Comparison of ENCODE assay signal across 23 cellular contexts in genomic region chr12:120346681-120347080, GRCh38. TPM values are rescaled to one million over a fixed set of nuclear protein-coding genes. Genes with fewer than 3 reads are reported as not detected.
DNase-seq lines count a peak whose midpoint lies in the region; ATAC-seq, FAIRE-seq and TF ChIP-seq lines count a peak whose summit lies in the region.
"Had no signal": no experiment of that assay in that cellular context is flagged by ENCODE, and none has a peak within 500 bp of the region (broad histone marks: within the 10 kb centered on the region; RNA-seq: fewer than 3 reads in every experiment).

No MANE protein-coding gene starts in this region.

- WGBS in H1 (ENCODE audit: extremely low coverage in 1 of 2, insufficient coverage in 1 of 2, insufficient read length in 1 of 2, insufficient replicate concordance in 2 of 2, low coverage in 1 of 2, low lambda C conversion rate in 2 of 2, missing lambda C conversion rate in 1 of 2), 2 experiments, result 86% methylated on average over 1 of the region's 7 CpGs; no CpG with 5 or more reads in 1 of the 2 experiments
- WGBS in heart left ventricle, 4 donors, result 90 to 95% (median 92%) methylated on average over 7 of the region's 7 CpGs

- ATAC-seq in heart left ventricle, result no peak
- ATAC-seq: activated naive CD4-positive, alpha-beta T cell treated with anti-CD3 and anti-CD28 coated beads, Interleukin-2, amount 50 U/mL, for 72 hours had no signal

- no peak overlapping the region for H4K5ac ChIP-seq in H1 (ENCODE audit: insufficient read length, low read depth, low read length)

- H2BK15ac ChIP-seq in H1 (ENCODE audit: low read length), result no peak overlapping the region

- H3K9me3 Mint-ChIP-seq in progenitor cell of endocrine pancreas (ENCODE audit: low read depth), result no peaks in the 10 kb centered on the region
- H3K9me3 Mint-ChIP-seq in activated CD4-positive, alpha-beta memory T cell treated with anti-CD3 and anti-CD28 coated beads for 36 hours, result no peaks in the 10 kb centered on the region
- H3K9me3 Mint-ChIP-seq: activated naive CD4-positive, alpha-beta T cell treated with anti-CD3 and anti-CD28 coated beads, Interleukin-2, amount 50 U/mL, for 72 hours; memory B cell; nephron had no signal

- H4K20me1 ChIP-seq in H1 (replicated peaks in 1 of 2; ENCODE audit: control insufficient read depth in 1 of 2, insufficient read depth in 2 of 2, low read length in 2 of 2), result peaks cover 0 to 4% of the 10 kb centered on the region in 2 experiments

- no peak for TF ChIP-seq RAD21 in H1 (IDR thresholded peaks at IDR 0.05 in 1 of 2, conservative IDR thresholded peaks at IDR 0.05 in 1 of 2; ENCODE audit: low read depth in 2 of 2, low read length in 2 of 2)

- no peak for TF ChIP-seq POLR2A in H1 (IDR thresholded peaks at IDR 0.05; ENCODE audit: control extremely low read depth in 1 of 2, low read depth in 2 of 2, low read length in 2 of 2)
- no peak for TF ChIP-seq POLR2A in heart left ventricle (IDR thresholded peaks at IDR 0.05)

- H3K9ac ChIP-seq in H1 (replicated peaks in 1 of 4; ENCODE audit: extremely low read depth in 1 of 4, low read depth in 3 of 4, low read length in 3 of 4), result no peak overlapping the region
- H3K9ac ChIP-seq: KMS-11 had no signal

- POLR2A ChIA-PET in H1 (lab: Charles Lee; ENCODE audit: partially characterized antibody), result interaction anchor here (0.6 to 1.5 kb wide), 3 partner anchors 10 to 121 kb away, joined by 3 to 6 read pairs (median 3); partner anchors contain the start of gene RNU4-1
- POLR2A ChIA-PET in activated CD4-positive, alpha-beta memory T cell treated with anti-CD3 and anti-CD28 coated beads for 36 hours (lab: Charles Lee), result no interaction called here

- no peak overlapping the region for H4K8ac ChIP-seq in H1 (ENCODE audit: extremely low read depth, insufficient read depth, low read length)

- H2BK5ac ChIP-seq in H1 (ENCODE audit: low read depth, low read length), result no peak overlapping the region

- peaks cover 17% of the 10 kb centered on the region for H3K36me3 Mint-ChIP-seq in progenitor cell of endocrine pancreas (ENCODE audit: insufficient read depth)
- no peaks in the 10 kb centered on the region for H3K36me3 Mint-ChIP-seq in activated CD4-positive, alpha-beta memory T cell treated with anti-CD3 and anti-CD28 coated beads for 36 hours
- H3K36me3 Mint-ChIP-seq: activated naive CD4-positive, alpha-beta T cell treated with anti-CD3 and anti-CD28 coated beads, Interleukin-2, amount 50 U/mL, for 72 hours; memory B cell had no signal

- H3K27ac ChIP-seq in H1 (ENCODE audit: low read depth, low read length) (no peak overlapping the region), heart left ventricle (no peak overlapping the region)
- H3K27ac ChIP-seq: ascending aorta, esophagus muscularis mucosa, KMS-11, prostate gland, SK-N-MC had no signal

- no peak overlapping the region for H3K4me2 ChIP-seq in H1 (ENCODE audit: insufficient read depth in 1 of 2, low read depth in 2 of 2, low read length in 2 of 2)
- H3K4me2 ChIP-seq: KMS-11 had no signal

- no peak for TF ChIP-seq EP300 in H1 (IDR thresholded peaks at IDR 0.05; ENCODE audit: borderline replicate concordance in 1 of 2, low read depth in 2 of 2, low read length in 2 of 2)

- H2BK120ac ChIP-seq in H1 (replicated peaks; ENCODE audit: low read depth, low read length), result no peak overlapping the region

- H3K36me3 ChIP-seq in H1 (ENCODE audit: control insufficient read depth in 2 of 4, insufficient read depth in 4 of 4, low read length in 3 of 4) (peaks cover 9 to 54% (median 31%) of the 10 kb centered on the region in 4 experiments; a peak in 7 of 8 replicates), heart left ventricle (peaks cover 0 to 8% (median 0%) of the 10 kb centered on the region in 9 donors)
- H3K36me3 ChIP-seq: ascending aorta, prostate gland had no signal

- peaks cover 0 to 8% (median 4%) of the 10 kb centered on the region in 4 experiments; a peak in 5 of 7 replicates for H3K4me1 ChIP-seq in H1 (replicated peaks in 1 of 4; ENCODE audit: control insufficient read depth in 3 of 4, insufficient read depth in 4 of 4, low read length in 3 of 4)
- H3K4me1 ChIP-seq in heart left ventricle, result no peaks in the 10 kb centered on the region
- H3K4me1 ChIP-seq: prostate gland had no signal

- intact Hi-C loops in heart left ventricle (cut with DNase I), result no loop called here
- intact Hi-C loops in activated CD4-positive, alpha-beta memory T cell treated with anti-CD3 and anti-CD28 coated beads for 36 hours (cut with micrococcal nuclease), result no loop called here

- TF ChIP-seq CTCF in GM12873 (IDR thresholded peaks at IDR 0.05; ENCODE audit: insufficient read depth, low read depth, low read length, missing control alignments), result peak; percentile 19
- peak in 2 of 3 experiments; percentile 25 to 38; a peak in 2 of 4 replicates for TF ChIP-seq CTCF in H1 (IDR thresholded peaks at IDR 0.05; ENCODE audit: control extremely low read depth in 1 of 3, insufficient read depth in 1 of 3, low read depth in 1 of 3, low read length in 3 of 3)
- peak; percentile 36 for TF ChIP-seq CTCF in progenitor cell of endocrine pancreas (IDR thresholded peaks at IDR 0.05; ENCODE audit: unreplicated experiment)
- no peak for TF ChIP-seq CTCF in heart left ventricle (IDR thresholded peaks at IDR 0.05)

- H4K91ac ChIP-seq in H1 (replicated peaks; ENCODE audit: insufficient read length, low read length), result no peak overlapping the region

- no peak overlapping the region for H2BK12ac ChIP-seq in H1 (ENCODE audit: low read depth, low read length)

- no peak for FAIRE-seq in H1 (lab: Jason Lieb, UNC)
- FAIRE-seq: RCC 7860 had no signal

- CTCF ChIA-PET in H1 (lab: Charles Lee; ENCODE audit: partially characterized antibody), result interaction anchor here (0.7 to 8.5 kb wide), 9 partner anchors 10 to 117 kb away, joined by 3 to 66 read pairs (median 4); no protein-coding TSS in a partner anchor
- CTCF ChIA-PET in activated CD4-positive, alpha-beta memory T cell treated with anti-CD3 and anti-CD28 coated beads for 36 hours (lab: Charles Lee), result interaction anchor here (0.6 to 1.2 kb wide), 4 partner anchors 33 to 1917 kb away, joined by 4 to 6 read pairs (median 5); no protein-coding TSS in a partner anchor

- H2AFZ ChIP-seq in H1 (ENCODE audit: low read length), result no peak overlapping the region

- H3K27me3 Mint-ChIP-seq in progenitor cell of endocrine pancreas, result no peaks in the 10 kb centered on the region
- H3K27me3 Mint-ChIP-seq in activated CD4-positive, alpha-beta memory T cell treated with anti-CD3 and anti-CD28 coated beads for 36 hours, result no peaks in the 10 kb centered on the region

- peak overlapping the region; percentile 82 for H3K27ac Mint-ChIP-seq in progenitor cell of endocrine pancreas
- no peak overlapping the region for H3K27ac Mint-ChIP-seq in activated CD4-positive, alpha-beta memory T cell treated with anti-CD3 and anti-CD28 coated beads for 36 hours
- H3K27ac Mint-ChIP-seq: memory B cell, nephron had no signal

- H3K56ac ChIP-seq in H1 (replicated peaks; ENCODE audit: insufficient read length, low read depth, low read length), result no peak overlapping the region

- H3K23me2 ChIP-seq in H1 (ENCODE audit: low read depth, low read length), result no peaks in the 10 kb centered on the region

- H3K18ac ChIP-seq in H1 (ENCODE audit: extremely low read depth, low read length), result no peak overlapping the region

- H3K9me3 ChIP-seq in H1 (ENCODE audit: insufficient read depth in 2 of 2, low read depth in 1 of 2, low read length in 1 of 2) (no peaks in the 10 kb centered on the region), heart left ventricle (no peaks in the 10 kb centered on the region)
- H3K9me3 ChIP-seq: ascending aorta, esophagus muscularis mucosa, prostate gland had no signal

- H3K79me1 ChIP-seq in H1 (ENCODE audit: low read depth, low read length), result no peaks in the 10 kb centered on the region

- no peak overlapping the region for H2AK5ac ChIP-seq in H1 (ENCODE audit: low read depth, low read length)

- H3K4me3 ChIP-seq in H1 (ENCODE audit: extremely low read depth in 1 of 4, insufficient read depth in 2 of 4, low read depth in 3 of 4, low read length in 4 of 4), result no peak overlapping the region
- H3K4me3 ChIP-seq in heart left ventricle, result no peak overlapping the region
- H3K4me3 ChIP-seq: ascending aorta, esophagus muscularis mucosa, prostate gland, SK-N-MC had no signal

- H3K27me3 ChIP-seq in H1 (replicated peaks in 1 of 4; ENCODE audit: control insufficient read depth in 3 of 4, extremely low read depth in 1 of 4, insufficient read depth in 3 of 4, low read length in 3 of 4) (no peaks in the 10 kb centered on the region), heart left ventricle (no peaks in the 10 kb centered on the region)
- H3K27me3 ChIP-seq: ascending aorta had no signal

- H3K23ac ChIP-seq in H1 (ENCODE audit: insufficient read length), result no peak overlapping the region

- H3K4me1 Mint-ChIP-seq in progenitor cell of endocrine pancreas (ENCODE audit: low read depth), result no peaks in the 10 kb centered on the region
- H3K4me1 Mint-ChIP-seq in activated CD4-positive, alpha-beta memory T cell treated with anti-CD3 and anti-CD28 coated beads for 36 hours (ENCODE audit: low read depth), result no peaks in the 10 kb centered on the region
- H3K4me1 Mint-ChIP-seq: memory B cell, nephron had no signal

- peak; percentile 45 for DNase-seq in NAMALWA (ENCODE audit: low spot score)
- no peak for DNase-seq in H1 (ENCODE audit: low read depth in 1 of 2, low spot score in 2 of 2)
- DNase-seq in progenitor cell of endocrine pancreas (ENCODE audit: low spot score, unreplicated experiment), result no peak
- no peak for DNase-seq in heart left ventricle
- DNase-seq in NCI-H2029 (lab: John Stamatoyannopoulos, UW), result no peak
- DNase-seq in activated CD4-positive, alpha-beta memory T cell treated with anti-CD3 and anti-CD28 coated beads for 36 hours, result no peak
- DNase-seq: activated CD4-positive, CD25-positive, alpha-beta regulatory T cell; effector CD4-positive, alpha-beta T cell; NCI-H187 treated with DMSO at 0.1 percent for 48 hours; stimulated activated CD4-positive, alpha-beta T cell treated with anti-CD3 and anti-CD28 coated beads, Interleukin-2, amount 100 ng/mL, for 24 hours; stimulated activated naive CD4-positive, alpha-beta T cell had no signal

- no peak overlapping the region for H3K4ac ChIP-seq in H1 (replicated peaks; ENCODE audit: insufficient read length, low read depth, low read length)

- no peak overlapping the region for H2BK20ac ChIP-seq in H1 (ENCODE audit: low read length)

- no peaks in the 10 kb centered on the region for H3K79me2 ChIP-seq in H1 (ENCODE audit: control insufficient read depth in 1 of 2, insufficient read depth in 2 of 2, low read length in 2 of 2)

- H3K14ac ChIP-seq in H1 (ENCODE audit: insufficient read length), result no peak overlapping the region

- no peak overlapping the region for H3K4me3 Mint-ChIP-seq in progenitor cell of endocrine pancreas (ENCODE audit: low read depth)
- H3K4me3 Mint-ChIP-seq in activated CD4-positive, alpha-beta memory T cell treated with anti-CD3 and anti-CD28 coated beads for 36 hours, result no peak overlapping the region
- H3K4me3 Mint-ChIP-seq: memory B cell, nephron had no signal

RNA-seq across cellular contexts. Expression of gene PLA2G1B, which starts 19.1 kb away (rescaled TPM):
- not detected in 2 replicates for total RNA-seq in H1 (2021; fragmentation: NEBNext Ultra II Directional; extraction: Animal tissue kit (Norgen Biotek cat#: 25700))
- 0.19 TPM in 1 of 2 replicates, not detected in the other for polyA plus RNA-seq in H1 (2011; rRNA removed)
- not detected for polyA plus RNA-seq in H1 (2011; cell fraction: cytosol; rRNA removed)
- polyA plus RNA-seq in H1 (2011; cell fraction: nucleus; rRNA removed), result not detected
- not detected in 4 replicates for polyA plus RNA-seq in H1 (2012, experiment 1 of 2)
- polyA plus RNA-seq in H1 (2012, experiment 2 of 2), result not detected
- polyA plus RNA-seq in H1 (2013, experiment 1 of 2), result not detected
- not detected for polyA plus RNA-seq in H1 (2013, experiment 2 of 2)
- polyA minus RNA-seq in H1 (2011; rRNA and poly(A)+ RNA removed), result not detected in 2 replicates
- not detected for polyA minus RNA-seq in H1 (2011; cell fraction: cytosol; rRNA and poly(A)+ RNA removed)
- polyA minus RNA-seq in H1 (2011; cell fraction: nucleus; rRNA and poly(A)+ RNA removed), result not detected
- total RNA-seq in progenitor cell of endocrine pancreas, result 0.60 TPM in 1 of 2 replicates, not detected in the other
- 1 to 10 TPM in 3 of 9 donors, under 1 TPM in 1, not detected in 5; 0.93 to 2.0 (median 1.5) TPM for total RNA-seq in heart left ventricle
- not detected for polyA plus RNA-seq in heart left ventricle
- not detected for total RNA-seq in activated CD4-positive, alpha-beta memory T cell treated with anti-CD3 and anti-CD28 coated beads for 36 hours
- total RNA-seq: activated naive CD4-positive, alpha-beta T cell treated with anti-CD3 and anti-CD28 coated beads, Interleukin-2, amount 50 U/mL, for 72 hours; ascending aorta; esophagus muscularis mucosa; prostate gland; skeletal muscle tissue had no signal

RNA-seq across cellular contexts. Expression of gene MSI1, which starts 22.3 kb away (rescaled TPM):
- 51.9 and 53.1 TPM in 2 replicates for total RNA-seq in H1 (2021; fragmentation: NEBNext Ultra II Directional; extraction: Animal tissue kit (Norgen Biotek cat#: 25700))
- polyA plus RNA-seq in H1 (2011; rRNA removed) (13.5 and 19.2 TPM in 2 replicates), heart left ventricle (1 to 10 TPM; 2.1 to 2.4 TPM)
- 16.5 TPM for polyA plus RNA-seq in H1 (2011; cell fraction: cytosol; rRNA removed)
- polyA plus RNA-seq in H1 (2011; cell fraction: nucleus; rRNA removed), result 52.5 TPM
- polyA plus RNA-seq in H1 (2012, experiment 1 of 2), result 40.8 to 47.7 TPM (median 43.9 TPM) in 4 replicates
- 28.7 TPM for polyA plus RNA-seq in H1 (2012, experiment 2 of 2)
- polyA plus RNA-seq in H1 (2013, experiment 1 of 2), result 16.6 TPM
- 16.5 TPM for polyA plus RNA-seq in H1 (2013, experiment 2 of 2)
- 11.5 and 11.6 TPM in 2 replicates for polyA minus RNA-seq in H1 (2011; rRNA and poly(A)+ RNA removed)
- polyA minus RNA-seq in H1 (2011; cell fraction: cytosol; rRNA and poly(A)+ RNA removed), result 26.4 TPM
- polyA minus RNA-seq in H1 (2011; cell fraction: nucleus; rRNA and poly(A)+ RNA removed), result 9.0 TPM
- total RNA-seq in progenitor cell of endocrine pancreas (122 and 127 TPM in 2 replicates), heart left ventricle (1 to 10 TPM; 3.5 to 8.7 (median 5.6) TPM)
- total RNA-seq in activated CD4-positive, alpha-beta memory T cell treated with anti-CD3 and anti-CD28 coated beads for 36 hours, result 1 to 10 TPM; 1.5 to 2.7 TPM

RNA-seq across cellular contexts. Expression of gene SIRT4, which starts 44.6 kb away (rescaled TPM):
- total RNA-seq in H1 (2021; fragmentation: NEBNext Ultra II Directional; extraction: Animal tissue kit (Norgen Biotek cat#: 25700)), result 2.3 and 4.1 TPM in 2 replicates
- 2.7 and 3.8 TPM in 2 replicates for polyA plus RNA-seq in H1 (2011; rRNA removed)
- 4.1 TPM for polyA plus RNA-seq in H1 (2011; cell fraction: cytosol; rRNA removed)
- 3.0 TPM for polyA plus RNA-seq in H1 (2011; cell fraction: nucleus; rRNA removed)
- polyA plus RNA-seq in H1 (2012, experiment 1 of 2), result 2.8 to 5.4 TPM (median 4.4 TPM) in 4 replicates
- 3.1 TPM for polyA plus RNA-seq in H1 (2012, experiment 2 of 2)
- 1.4 TPM for polyA plus RNA-seq in H1 (2013, experiment 1 of 2)
- 2.1 TPM for polyA plus RNA-seq in H1 (2013, experiment 2 of 2)
- polyA minus RNA-seq in H1 (2011; rRNA and poly(A)+ RNA removed), result 2.5 and 3.1 TPM in 2 replicates
- 1.9 TPM for polyA minus RNA-seq in H1 (2011; cell fraction: cytosol; rRNA and poly(A)+ RNA removed)
- polyA minus RNA-seq in H1 (2011; cell fraction: nucleus; rRNA and poly(A)+ RNA removed), result 1.4 TPM
- total RNA-seq in progenitor cell of endocrine pancreas, result 4.5 and 4.9 TPM in 2 replicates
- total RNA-seq in heart left ventricle, result 10 to 100 TPM in 1 of 9 donors, 1 to 10 TPM in 8; 3.2 to 10.6 (median 4.7) TPM
- polyA plus RNA-seq in heart left ventricle, result 1 to 10 TPM; 3.0 to 7.4 TPM
- total RNA-seq in activated CD4-positive, alpha-beta memory T cell treated with anti-CD3 and anti-CD28 coated beads for 36 hours, result 1 to 10 TPM; 1.8 to 2.0 TPM
- total RNA-seq: ascending aorta had no signal

RNA-seq across cellular contexts. Expression of gene RNU4-1, which starts 53.6 kb away (rescaled TPM):
- total RNA-seq in H1 (2021; fragmentation: NEBNext Ultra II Directional; extraction: Animal tissue kit (Norgen Biotek cat#: 25700)), result 1,424 and 1,786 TPM in 2 replicates
- polyA plus RNA-seq in H1 (2011; rRNA removed) (under 0.01 TPM in 2 replicates), heart left ventricle (not detected)
- under 0.01 TPM for polyA plus RNA-seq in H1 (2011; cell fraction: cytosol; rRNA removed)
- polyA plus RNA-seq in H1 (2011; cell fraction: nucleus; rRNA removed), result under 0.01 TPM
- 269 to 479 TPM in 2 of 4 replicates, not detected in the others for polyA plus RNA-seq in H1 (2012, experiment 1 of 2)
- polyA plus RNA-seq in H1 (2012, experiment 2 of 2), result not detected
- not detected for polyA plus RNA-seq in H1 (2013, experiment 1 of 2)
- polyA plus RNA-seq in H1 (2013, experiment 2 of 2), result not detected
- 17,972 and 34,273 TPM in 2 replicates for polyA minus RNA-seq in H1 (2011; rRNA and poly(A)+ RNA removed)
- polyA minus RNA-seq in H1 (2011; cell fraction: cytosol; rRNA and poly(A)+ RNA removed), result 67,273 TPM
- polyA minus RNA-seq in H1 (2011; cell fraction: nucleus; rRNA and poly(A)+ RNA removed), result under 0.01 TPM
- total RNA-seq in progenitor cell of endocrine pancreas (6,474 and 7,038 TPM in 2 replicates), heart left ventricle (1,000 to 10,000 TPM in 4 of 9 donors, 100 to 1,000 TPM in 3, not detected in 2; 376 to 4,299 (median 1,541) TPM)
- 1,000 to 10,000 TPM; 1,180 to 1,201 TPM for total RNA-seq in activated CD4-positive, alpha-beta memory T cell treated with anti-CD3 and anti-CD28 coated beads for 36 hours
- total RNA-seq: ascending aorta had no signal
- polyA plus RNA-seq: thymus had no signal

RNA-seq across cellular contexts. Expression of gene RNU4-2, which starts 55.0 kb away (rescaled TPM):
- 1,112 and 1,388 TPM in 2 replicates for total RNA-seq in H1 (2021; fragmentation: NEBNext Ultra II Directional; extraction: Animal tissue kit (Norgen Biotek cat#: 25700))
- under 0.01 TPM in 2 replicates for polyA plus RNA-seq in H1 (2011; rRNA removed)
- under 0.01 TPM for polyA plus RNA-seq in H1 (2011; cell fraction: cytosol; rRNA removed)
- polyA plus RNA-seq in H1 (2011; cell fraction: nucleus; rRNA removed), result under 0.01 TPM
- 129 to 168 TPM in 2 of 4 replicates, not detected in the others for polyA plus RNA-seq in H1 (2012, experiment 1 of 2)
- not detected for polyA plus RNA-seq in H1 (2012, experiment 2 of 2)
- not detected for polyA plus RNA-seq in H1 (2013, experiment 1 of 2)
- polyA plus RNA-seq in H1 (2013, experiment 2 of 2), result not detected
- polyA minus RNA-seq in H1 (2011; rRNA and poly(A)+ RNA removed), result 15,221 and 27,096 TPM in 2 replicates
- polyA minus RNA-seq in H1 (2011; cell fraction: cytosol; rRNA and poly(A)+ RNA removed), result 41,377 TPM
- under 0.01 TPM for polyA minus RNA-seq in H1 (2011; cell fraction: nucleus; rRNA and poly(A)+ RNA removed)
- total RNA-seq in progenitor cell of endocrine pancreas, result 8,238 and 8,322 TPM in 2 replicates
- over 10,000 TPM in 3 of 9 donors, 1,000 to 10,000 TPM in 4, not detected in 2; 3,467 to 16,563 (median 7,253) TPM for total RNA-seq in heart left ventricle
- not detected for polyA plus RNA-seq in heart left ventricle
- 1,000 to 10,000 TPM; 2,395 to 2,750 TPM for total RNA-seq in activated CD4-positive, alpha-beta memory T cell treated with anti-CD3 and anti-CD28 coated beads for 36 hours
- total RNA-seq: ascending aorta had no signal
- polyA plus RNA-seq: thymus had no signal

Comparison
In these comparisons a context has a peak if more than half of its experiments do, and no peak if none do; other contexts are left out.
1. CTCF ChIP-seq: peak in GM12873 (single experiment), H1 (2 of 3) and progenitor cell of endocrine pancreas (single experiment); none in heart left ventricle (0 of 12).